In the genomic region with DNA sequence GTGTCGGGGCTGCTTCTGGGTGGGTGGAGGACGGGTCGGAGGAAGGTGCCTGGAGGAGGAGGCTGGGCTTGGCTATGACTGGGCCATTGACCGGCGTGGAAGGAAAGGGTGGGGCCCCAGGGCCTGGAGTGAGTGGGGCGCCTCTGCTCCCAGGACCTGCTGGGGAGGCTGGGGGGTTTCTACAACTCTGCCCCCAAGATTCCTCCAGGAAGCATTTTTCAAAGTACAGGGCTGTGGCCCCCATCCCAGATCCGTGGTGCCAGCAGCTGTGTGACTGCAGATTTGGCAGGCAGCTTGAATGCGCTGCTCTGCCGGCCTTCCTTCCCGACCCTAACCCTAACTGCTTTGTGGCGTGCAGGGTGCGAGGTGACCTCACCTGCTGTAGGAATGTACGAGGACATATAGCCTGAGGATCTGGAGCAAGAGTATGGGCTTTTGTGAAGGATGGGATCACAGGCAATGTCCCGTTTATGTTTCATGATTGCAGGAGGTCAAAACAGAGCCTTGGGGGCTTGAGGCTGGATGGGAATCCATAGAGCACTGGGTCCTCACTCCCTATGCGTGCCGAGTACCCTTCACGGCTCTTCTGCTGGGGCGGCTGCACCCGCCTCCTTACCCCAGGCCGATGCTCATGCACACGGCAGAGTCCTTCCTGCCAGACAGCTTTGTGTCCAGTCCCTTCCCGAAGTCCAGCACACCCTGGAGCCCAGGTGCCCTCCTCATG, we compare ENCODE assay signal across 1 cellular context.
TF ChIP-seq lines count a peak whose summit lies in the region.

No MANE protein-coding gene starts in this region.

TF ChIP-seq in GM23338, 12 proteins besides CTCF, POLR2A, EP300 and RAD21 (continued from another document):
- TF ChIP-seq EZH2 (IDR thresholded peaks at IDR 0.05; ENCODE audit: low read depth, unreplicated experiment) (no peak), NANOG (IDR thresholded peaks at IDR 0.05; ENCODE audit: borderline replicate concordance) (no peak), ETS1 (IDR thresholded peaks at IDR 0.05) (no peak), EZH2phosphoT487 (IDR thresholded peaks at IDR 0.05; ENCODE audit: unreplicated experiment) (no peak), POLR2AphosphoS5 (IDR thresholded peaks at IDR 0.05; ENCODE audit: low read depth) (no peak), ZNF331 (CRISPR knock-in tag; IDR thresholded peaks at IDR 0.05; ENCODE audit: low read depth) (no peak), JUNB (IDR thresholded peaks at IDR 0.05; ENCODE audit: unreplicated experiment) (no peak), STAT1 (IDR thresholded peaks at IDR 0.05; ENCODE audit: unreplicated experiment) (no peak), CREB1 (CRISPR knock-in tag; IDR thresholded peaks at IDR 0.05; ENCODE audit: low read depth) (no peak)
- TF ChIP-seq, protein P1, sequence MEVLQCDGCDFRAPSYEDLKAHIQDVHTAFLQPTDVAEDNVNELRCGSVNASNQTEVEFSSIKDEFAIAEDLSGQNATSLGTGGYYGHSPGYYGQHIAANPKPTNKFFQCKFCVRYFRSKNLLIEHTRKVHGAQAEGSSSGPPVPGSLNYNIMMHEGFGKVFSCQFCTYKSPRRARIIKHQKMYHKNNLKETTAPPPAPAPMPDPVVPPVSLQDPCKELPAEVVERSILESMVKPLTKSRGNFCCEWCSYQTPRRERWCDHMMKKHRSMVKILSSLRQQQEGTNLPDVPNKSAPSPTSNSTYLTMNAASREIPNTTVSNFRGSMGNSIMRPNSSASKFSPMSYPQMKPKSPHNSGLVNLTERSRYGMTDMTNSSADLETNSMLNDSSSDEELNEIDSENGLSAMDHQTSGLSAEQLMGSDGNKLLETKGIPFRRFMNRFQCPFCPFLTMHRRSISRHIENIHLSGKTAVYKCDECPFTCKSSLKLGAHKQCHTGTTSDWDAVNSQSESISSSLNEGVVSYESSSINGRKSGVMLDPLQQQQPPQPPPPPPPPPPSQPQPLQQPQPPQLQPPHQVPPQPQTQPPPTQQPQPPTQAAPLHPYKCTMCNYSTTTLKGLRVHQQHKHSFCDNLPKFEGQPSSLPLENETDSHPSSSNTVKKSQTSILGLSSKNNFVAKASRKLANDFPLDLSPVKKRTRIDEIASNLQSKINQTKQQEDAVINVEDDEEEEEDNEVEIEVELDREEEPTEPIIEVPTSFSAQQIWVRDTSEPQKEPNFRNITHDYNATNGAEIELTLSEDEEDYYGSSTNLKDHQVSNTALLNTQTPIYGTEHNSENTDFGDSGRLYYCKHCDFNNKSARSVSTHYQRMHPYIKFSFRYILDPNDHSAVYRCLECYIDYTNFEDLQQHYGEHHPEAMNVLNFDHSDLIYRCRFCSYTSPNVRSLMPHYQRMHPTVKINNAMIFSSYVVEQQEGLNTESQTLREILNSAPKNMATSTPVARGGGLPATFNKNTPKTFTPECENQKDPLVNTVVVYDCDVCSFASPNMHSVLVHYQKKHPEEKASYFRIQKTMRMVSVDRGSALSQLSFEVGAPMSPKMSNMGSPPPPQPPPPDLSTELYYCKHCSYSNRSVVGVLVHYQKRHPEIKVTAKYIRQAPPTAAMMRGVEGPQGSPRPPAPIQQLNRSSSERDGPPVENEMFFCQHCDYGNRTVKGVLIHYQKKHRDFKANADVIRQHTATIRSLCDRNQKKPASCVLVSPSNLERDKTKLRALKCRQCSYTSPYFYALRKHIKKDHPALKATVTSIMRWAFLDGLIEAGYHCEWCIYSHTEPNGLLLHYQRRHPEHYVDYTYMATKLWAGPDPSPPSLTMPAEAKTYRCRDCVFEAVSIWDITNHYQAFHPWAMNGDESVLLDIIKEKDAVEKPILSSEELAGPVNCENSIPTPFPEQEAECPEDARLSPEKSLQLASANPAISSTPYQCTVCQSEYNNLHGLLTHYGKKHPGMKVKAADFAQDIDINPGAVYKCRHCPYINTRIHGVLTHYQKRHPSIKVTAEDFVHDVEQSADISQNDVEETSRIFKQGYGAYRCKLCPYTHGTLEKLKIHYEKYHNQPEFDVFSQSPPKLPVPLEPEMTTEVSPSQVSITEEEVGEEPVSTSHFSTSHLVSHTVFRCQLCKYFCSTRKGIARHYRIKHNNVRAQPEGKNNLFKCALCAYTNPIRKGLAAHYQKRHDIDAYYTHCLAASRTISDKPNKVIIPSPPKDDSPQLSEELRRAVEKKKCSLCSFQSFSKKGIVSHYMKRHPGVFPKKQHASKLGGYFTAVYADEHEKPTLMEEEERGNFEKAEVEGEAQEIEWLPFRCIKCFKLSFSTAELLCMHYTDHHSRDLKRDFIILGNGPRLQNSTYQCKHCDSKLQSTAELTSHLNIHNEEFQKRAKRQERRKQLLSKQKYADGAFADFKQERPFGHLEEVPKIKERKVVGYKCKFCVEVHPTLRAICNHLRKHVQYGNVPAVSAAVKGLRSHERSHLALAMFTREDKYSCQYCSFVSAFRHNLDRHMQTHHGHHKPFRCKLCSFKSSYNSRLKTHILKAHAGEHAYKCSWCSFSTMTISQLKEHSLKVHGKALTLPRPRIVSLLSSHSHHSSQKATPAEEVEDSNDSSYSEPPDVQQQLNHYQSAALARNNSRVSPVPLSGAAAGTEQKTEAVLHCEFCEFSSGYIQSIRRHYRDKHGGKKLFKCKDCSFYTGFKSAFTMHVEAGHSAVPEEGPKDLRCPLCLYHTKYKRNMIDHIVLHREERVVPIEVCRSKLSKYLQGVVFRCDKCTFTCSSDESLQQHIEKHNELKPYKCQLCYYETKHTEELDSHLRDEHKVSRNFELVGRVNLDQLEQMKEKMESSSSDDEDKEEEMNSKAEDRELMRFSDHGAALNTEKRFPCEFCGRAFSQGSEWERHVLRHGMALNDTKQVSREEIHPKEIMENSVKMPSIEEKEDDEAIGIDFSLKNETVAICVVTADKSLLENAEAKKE (CRISPR knock-in tag; IDR thresholded peaks at IDR 0.05) = no peak
